1 cellular context compared by ENCODE assay signal in the genomic region with DNA sequence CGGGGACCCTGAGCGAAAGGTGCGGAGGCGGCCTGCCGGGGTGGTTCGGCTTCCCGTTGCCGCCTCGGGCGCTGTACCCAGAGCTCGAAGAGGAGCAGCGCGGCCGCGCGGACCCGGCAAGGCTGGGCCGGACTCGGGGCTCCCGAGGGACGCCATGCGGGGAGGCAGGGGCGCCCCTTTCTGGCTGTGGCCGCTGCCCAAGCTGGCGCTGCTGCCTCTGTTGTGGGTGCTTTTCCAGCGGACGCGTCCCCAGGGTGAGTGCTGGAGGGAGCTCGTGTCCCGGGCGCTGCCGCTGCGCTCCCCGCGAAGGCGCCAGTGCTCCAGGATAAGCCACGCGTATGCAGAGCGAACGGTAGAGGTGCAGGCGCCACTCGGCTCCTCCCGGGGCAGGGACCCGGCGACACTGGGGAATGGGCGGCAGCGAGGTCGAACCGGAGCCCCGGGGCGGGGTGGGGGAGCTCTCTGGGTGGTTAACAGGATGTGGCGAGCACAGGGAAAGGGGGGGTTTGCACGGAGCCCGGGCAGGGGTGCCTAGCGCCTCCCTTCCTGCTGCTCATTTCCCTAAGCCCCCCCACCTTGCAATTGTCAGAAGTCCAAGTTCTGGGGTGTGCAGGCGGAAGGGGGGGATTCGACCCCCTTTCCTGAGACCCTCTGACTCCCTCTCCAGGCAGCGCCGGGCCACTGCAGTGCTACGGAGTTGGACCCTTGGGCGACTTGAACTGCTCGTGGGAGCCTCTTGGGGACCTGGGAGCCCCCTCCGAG.
TF ChIP-seq lines count a peak whose summit lies in the region.

A gene (plus strand): TSS at position 44 of the 762 bp plus-strand sequence. CDS start 111 bp downstream, at position 155.

TF ChIP-seq in HepG2, 621 proteins besides CTCF, POLR2A, EP300 and RAD21 (continued from another document and continues in another):
- TF ChIP-seq, protein P1, sequence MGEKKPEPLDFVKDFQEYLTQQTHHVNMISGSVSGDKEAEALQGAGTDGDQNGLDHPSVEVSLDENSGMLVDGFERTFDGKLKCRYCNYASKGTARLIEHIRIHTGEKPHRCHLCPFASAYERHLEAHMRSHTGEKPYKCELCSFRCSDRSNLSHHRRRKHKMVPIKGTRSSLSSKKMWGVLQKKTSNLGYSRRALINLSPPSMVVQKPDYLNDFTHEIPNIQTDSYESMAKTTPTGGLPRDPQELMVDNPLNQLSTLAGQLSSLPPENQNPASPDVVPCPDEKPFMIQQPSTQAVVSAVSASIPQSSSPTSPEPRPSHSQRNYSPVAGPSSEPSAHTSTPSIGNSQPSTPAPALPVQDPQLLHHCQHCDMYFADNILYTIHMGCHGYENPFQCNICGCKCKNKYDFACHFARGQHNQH (CRISPR knock-in tag; IDR thresholded peaks at IDR 0.05): peak; percentile 42; the same call in 1 of the 2 replicates
- TF ChIP-seq STAG1 (CRISPR knock-in tag; IDR thresholded peaks at IDR 0.05) (peak; percentile 59), NONO (IDR thresholded peaks at IDR 0.05) (no peak), NONO (CRISPR knock-in tag; conservative IDR thresholded peaks at IDR 0.05) (0 out of 2 replicates have a peak, but pooled peaks have one; percentile 29), PRMT3 (CRISPR knock-in tag; IDR thresholded peaks at IDR 0.05; ENCODE audit: borderline replicate concordance, low read depth) (0 out of 2 replicates have a peak, but pooled peaks have one; percentile 59), ZBTB21 (CRISPR knock-in tag; IDR thresholded peaks at IDR 0.05) (no peak), U2AF1 (optimal IDR thresholded peaks at IDR 0.05; ENCODE audit: low read depth, low read length) (no peak), GATAD1 (CRISPR knock-in tag; IDR thresholded peaks at IDR 0.05) (no peak), ZNF616 (CRISPR knock-in tag; IDR thresholded peaks at IDR 0.05; ENCODE audit: low read depth) (no peak), ELF3 (CRISPR knock-in tag; IDR thresholded peaks at IDR 0.05) (no peak), TGIF2 (CRISPR knock-in tag; IDR thresholded peaks at IDR 0.05) (no peak), ZNF501 (CRISPR knock-in tag; IDR thresholded peaks at IDR 0.05) (peak; percentile 86), RNF2 (conservative IDR thresholded peaks at IDR 0.05; ENCODE audit: low read depth) (peak; percentile 72; the same call in 1 of the 2 replicates), MYC (CRISPR knock-in tag; IDR thresholded peaks at IDR 0.05; ENCODE audit: borderline replicate concordance) (peak; percentile 49; the same call in 1 of the 2 replicates), KLF16 (CRISPR knock-in tag; IDR thresholded peaks at IDR 0.05) (no peak; a peak in 1 of 4 replicates), ZNF724P (CRISPR knock-in tag; IDR thresholded peaks at IDR 0.05; ENCODE audit: borderline replicate concordance) (peak; percentile 51; the same call in 1 of the 2 replicates), GABPB1 (CRISPR knock-in tag; IDR thresholded peaks at IDR 0.05) (peak; percentile 69), SNAPC2 (CRISPR knock-in tag; IDR thresholded peaks at IDR 0.05) (no peak), SIX4 (CRISPR knock-in tag; IDR thresholded peaks at IDR 0.05) (no peak), ISX (CRISPR knock-in tag; conservative IDR thresholded peaks at IDR 0.05) (0 out of 2 replicates have a peak, but pooled peaks have one; percentile 42), ZNF101 (CRISPR knock-in tag; IDR thresholded peaks at IDR 0.05; ENCODE audit: borderline replicate concordance, low read depth) (no peak), MAFG (CRISPR knock-in tag; IDR thresholded peaks at IDR 0.05) (no peak), HNRNPH1 (optimal IDR thresholded peaks at IDR 0.05; ENCODE audit: low read depth, low read length) (no peak), HNRNPL (IDR thresholded peaks at IDR 0.05; ENCODE audit: low read depth, low read length) (no peak), FOXO1 (CRISPR knock-in tag; IDR thresholded peaks at IDR 0.05) (peak; percentile 11; the same call in 1 of the 2 replicates), RAD51 (IDR thresholded peaks at IDR 0.05; ENCODE audit: borderline replicate concordance) (no peak), ZNF510 (CRISPR knock-in tag; IDR thresholded peaks at IDR 0.05; ENCODE audit: low read depth) (no peak), KLF9 (CRISPR knock-in tag; IDR thresholded peaks at IDR 0.05; ENCODE audit: low read depth) (no peak), RFXANK (CRISPR knock-in tag; IDR thresholded peaks at IDR 0.05) (no peak), BHLHE40 (IDR thresholded peaks at IDR 0.05; ENCODE audit: low read length) (no peak), GABPA (IDR thresholded peaks at IDR 0.05; ENCODE audit: low read depth, low read length) (no peak), GABPA (CRISPR knock-in tag; IDR thresholded peaks at IDR 0.05; ENCODE audit: low read depth) (no peak; the same call in 1 of the 2 replicates), ZNF7 (CRISPR knock-in tag; IDR thresholded peaks at IDR 0.05) (no peak), KAT8 (CRISPR knock-in tag; IDR thresholded peaks at IDR 0.05) (0 out of 2 replicates have a peak, but pooled peaks have one; percentile 10), ZNF703 (CRISPR knock-in tag; IDR thresholded peaks at IDR 0.05; ENCODE audit: borderline replicate concordance) (no peak), MEIS2 (CRISPR knock-in tag; IDR thresholded peaks at IDR 0.05) (0 out of 2 replicates have a peak, but pooled peaks have one; percentile 18), GATAD2A (CRISPR knock-in tag; IDR thresholded peaks at IDR 0.05) (peak; percentile 51; the same call in 1 of the 2 replicates), ZNF24 (IDR thresholded peaks at IDR 0.05) (no peak), PTBP1 (IDR thresholded peaks at IDR 0.05; ENCODE audit: low read depth, low read length, poor library complexity, severe bottlenecking) (no peak), CENPX (CRISPR knock-in tag; IDR thresholded peaks at IDR 0.05) (no peak), ZNF33A (CRISPR knock-in tag; IDR thresholded peaks at IDR 0.05; ENCODE audit: borderline replicate concordance) (no peak), HIVEP1 (CRISPR knock-in tag; IDR thresholded peaks at IDR 0.05) (peak; percentile 84; the same call in 1 of the 2 replicates), PHB2 (IDR thresholded peaks at IDR 0.05; ENCODE audit: partially characterized antibody) (no peak), RFX1 (IDR thresholded peaks at IDR 0.05) (no peak), KDM5B (CRISPR knock-in tag; IDR thresholded peaks at IDR 0.05; ENCODE audit: borderline replicate concordance) (peak; percentile 79; the same call in 1 of the 2 replicates), ZNF34 (CRISPR knock-in tag; IDR thresholded peaks at IDR 0.05; ENCODE audit: borderline replicate concordance) (0 out of 2 replicates have a peak, but pooled peaks have one; percentile 69), ZNF124 (CRISPR knock-in tag; IDR thresholded peaks at IDR 0.05) (no peak), SRSF4 (IDR thresholded peaks at IDR 0.05; ENCODE audit: low read depth, low read length, poor library complexity, severe bottlenecking) (no peak)
- TF ChIP-seq, protein P2, sequence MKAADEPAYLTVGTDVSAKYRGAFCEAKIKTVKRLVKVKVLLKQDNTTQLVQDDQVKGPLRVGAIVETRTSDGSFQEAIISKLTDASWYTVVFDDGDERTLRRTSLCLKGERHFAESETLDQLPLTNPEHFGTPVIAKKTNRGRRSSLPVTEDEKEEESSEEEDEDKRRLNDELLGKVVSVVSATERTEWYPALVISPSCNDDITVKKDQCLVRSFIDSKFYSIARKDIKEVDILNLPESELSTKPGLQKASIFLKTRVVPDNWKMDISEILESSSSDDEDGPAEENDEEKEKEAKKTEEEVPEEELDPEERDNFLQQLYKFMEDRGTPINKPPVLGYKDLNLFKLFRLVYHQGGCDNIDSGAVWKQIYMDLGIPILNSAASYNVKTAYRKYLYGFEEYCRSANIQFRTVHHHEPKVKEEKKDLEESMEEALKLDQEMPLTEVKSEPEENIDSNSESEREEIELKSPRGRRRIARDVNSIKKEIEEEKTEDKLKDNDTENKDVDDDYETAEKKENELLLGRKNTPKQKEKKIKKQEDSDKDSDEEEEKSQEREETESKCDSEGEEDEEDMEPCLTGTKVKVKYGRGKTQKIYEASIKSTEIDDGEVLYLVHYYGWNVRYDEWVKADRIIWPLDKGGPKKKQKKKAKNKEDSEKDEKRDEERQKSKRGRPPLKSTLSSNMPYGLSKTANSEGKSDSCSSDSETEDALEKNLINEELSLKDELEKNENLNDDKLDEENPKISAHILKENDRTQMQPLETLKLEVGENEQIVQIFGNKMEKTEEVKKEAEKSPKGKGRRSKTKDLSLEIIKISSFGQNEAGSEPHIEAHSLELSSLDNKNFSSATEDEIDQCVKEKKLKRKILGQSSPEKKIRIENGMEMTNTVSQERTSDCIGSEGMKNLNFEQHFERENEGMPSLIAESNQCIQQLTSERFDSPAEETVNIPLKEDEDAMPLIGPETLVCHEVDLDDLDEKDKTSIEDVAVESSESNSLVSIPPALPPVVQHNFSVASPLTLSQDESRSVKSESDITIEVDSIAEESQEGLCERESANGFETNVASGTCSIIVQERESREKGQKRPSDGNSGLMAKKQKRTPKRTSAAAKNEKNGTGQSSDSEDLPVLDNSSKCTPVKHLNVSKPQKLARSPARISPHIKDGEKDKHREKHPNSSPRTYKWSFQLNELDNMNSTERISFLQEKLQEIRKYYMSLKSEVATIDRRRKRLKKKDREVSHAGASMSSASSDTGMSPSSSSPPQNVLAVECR (CRISPR knock-in tag; IDR thresholded peaks at IDR 0.05; ENCODE audit: borderline replicate concordance): peak; percentile 66
- TF ChIP-seq, protein P3, sequence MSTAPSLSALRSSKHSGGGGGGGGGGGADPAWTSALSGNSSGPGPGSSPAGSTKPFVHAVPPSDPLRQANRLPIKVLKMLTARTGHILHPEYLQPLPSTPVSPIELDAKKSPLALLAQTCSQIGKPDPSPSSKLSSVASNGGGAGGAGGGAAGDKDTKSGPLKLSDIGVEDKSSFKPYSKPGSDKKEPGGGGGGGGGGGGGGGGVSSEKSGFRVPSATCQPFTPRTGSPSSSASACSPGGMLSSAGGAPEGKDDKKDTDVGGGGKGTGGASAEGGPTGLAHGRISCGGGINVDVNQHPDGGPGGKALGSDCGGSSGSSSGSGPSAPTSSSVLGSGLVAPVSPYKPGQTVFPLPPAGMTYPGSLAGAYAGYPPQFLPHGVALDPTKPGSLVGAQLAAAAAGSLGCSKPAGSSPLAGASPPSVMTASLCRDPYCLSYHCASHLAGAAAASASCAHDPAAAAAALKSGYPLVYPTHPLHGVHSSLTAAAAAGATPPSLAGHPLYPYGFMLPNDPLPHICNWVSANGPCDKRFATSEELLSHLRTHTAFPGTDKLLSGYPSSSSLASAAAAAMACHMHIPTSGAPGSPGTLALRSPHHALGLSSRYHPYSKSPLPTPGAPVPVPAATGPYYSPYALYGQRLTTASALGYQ (CRISPR knock-in tag; IDR thresholded peaks at IDR 0.05): no peak; the same call in 1 of the 2 replicates
- TF ChIP-seq, protein P4, sequence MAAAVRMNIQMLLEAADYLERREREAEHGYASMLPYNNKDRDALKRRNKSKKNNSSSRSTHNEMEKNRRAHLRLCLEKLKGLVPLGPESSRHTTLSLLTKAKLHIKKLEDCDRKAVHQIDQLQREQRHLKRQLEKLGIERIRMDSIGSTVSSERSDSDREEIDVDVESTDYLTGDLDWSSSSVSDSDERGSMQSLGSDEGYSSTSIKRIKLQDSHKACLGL (CRISPR knock-in tag; IDR thresholded peaks at IDR 0.05): peak; percentile 82; the same call in 1 of the 2 replicates
- TF ChIP-seq, protein P5, sequence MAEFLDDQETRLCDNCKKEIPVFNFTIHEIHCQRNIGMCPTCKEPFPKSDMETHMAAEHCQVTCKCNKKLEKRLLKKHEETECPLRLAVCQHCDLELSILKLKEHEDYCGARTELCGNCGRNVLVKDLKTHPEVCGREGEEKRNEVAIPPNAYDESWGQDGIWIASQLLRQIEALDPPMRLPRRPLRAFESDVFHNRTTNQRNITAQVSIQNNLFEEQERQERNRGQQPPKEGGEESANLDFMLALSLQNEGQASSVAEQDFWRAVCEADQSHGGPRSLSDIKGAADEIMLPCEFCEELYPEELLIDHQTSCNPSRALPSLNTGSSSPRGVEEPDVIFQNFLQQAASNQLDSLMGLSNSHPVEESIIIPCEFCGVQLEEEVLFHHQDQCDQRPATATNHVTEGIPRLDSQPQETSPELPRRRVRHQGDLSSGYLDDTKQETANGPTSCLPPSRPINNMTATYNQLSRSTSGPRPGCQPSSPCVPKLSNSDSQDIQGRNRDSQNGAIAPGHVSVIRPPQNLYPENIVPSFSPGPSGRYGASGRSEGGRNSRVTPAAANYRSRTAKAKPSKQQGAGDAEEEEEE (CRISPR knock-in tag; IDR thresholded peaks at IDR 0.05; ENCODE audit: borderline replicate concordance): 0 out of 2 replicates have a peak, but pooled peaks have one; percentile 66
- TF ChIP-seq, protein P6, sequence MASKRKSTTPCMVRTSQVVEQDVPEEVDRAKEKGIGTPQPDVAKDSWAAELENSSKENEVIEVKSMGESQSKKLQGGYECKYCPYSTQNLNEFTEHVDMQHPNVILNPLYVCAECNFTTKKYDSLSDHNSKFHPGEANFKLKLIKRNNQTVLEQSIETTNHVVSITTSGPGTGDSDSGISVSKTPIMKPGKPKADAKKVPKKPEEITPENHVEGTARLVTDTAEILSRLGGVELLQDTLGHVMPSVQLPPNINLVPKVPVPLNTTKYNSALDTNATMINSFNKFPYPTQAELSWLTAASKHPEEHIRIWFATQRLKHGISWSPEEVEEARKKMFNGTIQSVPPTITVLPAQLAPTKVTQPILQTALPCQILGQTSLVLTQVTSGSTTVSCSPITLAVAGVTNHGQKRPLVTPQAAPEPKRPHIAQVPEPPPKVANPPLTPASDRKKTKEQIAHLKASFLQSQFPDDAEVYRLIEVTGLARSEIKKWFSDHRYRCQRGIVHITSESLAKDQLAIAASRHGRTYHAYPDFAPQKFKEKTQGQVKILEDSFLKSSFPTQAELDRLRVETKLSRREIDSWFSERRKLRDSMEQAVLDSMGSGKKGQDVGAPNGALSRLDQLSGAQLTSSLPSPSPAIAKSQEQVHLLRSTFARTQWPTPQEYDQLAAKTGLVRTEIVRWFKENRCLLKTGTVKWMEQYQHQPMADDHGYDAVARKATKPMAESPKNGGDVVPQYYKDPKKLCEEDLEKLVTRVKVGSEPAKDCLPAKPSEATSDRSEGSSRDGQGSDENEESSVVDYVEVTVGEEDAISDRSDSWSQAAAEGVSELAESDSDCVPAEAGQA (IDR thresholded peaks at IDR 0.05; ENCODE audit: low read depth): 0 out of 2 replicates have a peak, but pooled peaks have one; percentile 7
- TF ChIP-seq, protein P6 (CRISPR knock-in tag; IDR thresholded peaks at IDR 0.05; ENCODE audit: borderline replicate concordance): peak; percentile 63; the same call in 1 of the 2 replicates
